Comparison of ENCODE assay signal across 8 cellular contexts in genomic region chr6:26327450-26328264, GRCh38. TPM values are rescaled to one million over a fixed set of nuclear protein-coding genes. Genes with fewer than 3 reads are reported as not detected.
A peak's percentile ranks its signal among the peaks of the same experiment; 100 is the strongest.
DNase-seq lines count a peak whose midpoint lies in the region; ATAC-seq, FAIRE-seq and TF ChIP-seq lines count a peak whose summit lies in the region.

No MANE protein-coding gene starts in this region.

- intact Hi-C loops in K562 (cut with micrococcal nuclease): loop anchor here (1.0 to 10.0 kb wide), 5 partner anchors 16 to 263 kb away; no protein-coding TSS in a partner anchor

- H3K9ac ChIP-seq in K562 (ENCODE audit: insufficient read depth in 1 of 2, low read depth in 2 of 2, low read length in 2 of 2): peak overlapping the region in 1 of 2 experiments; percentile 69; a peak in 2 of 4 replicates

- POLR2A ChIA-PET in K562 (lab: Yijun Ruan, JAX): interaction anchor here (0.6 to 13.6 kb wide), 7 partner anchors 112 to 243 kb away, joined by 3 to 197 read pairs (median 5); a partner anchor contains a TSS
- POLR2A ChIA-PET in GM10248 (lab: Yijun Ruan, JAX): interaction anchor here (0.6 kb wide), 1 partner anchor 204 kb away, joined by 3 read pairs; a partner anchor contains a TSS

- in situ Hi-C loops in K562 (cut with MboI): loop anchor here (25.0 kb wide), 1 partner anchor 785 kb away; no protein-coding TSS in a partner anchor

- H3K9me3 ChIP-seq in MG63 (no peaks in the 10 kb centered on the region), T-helper 17 cell (ENCODE audit: control insufficient read depth, low read length, poor library complexity, severe bottlenecking) (no peaks in the 10 kb centered on the region), K562 (replicated peaks; ENCODE audit: control insufficient read depth, insufficient read depth, low read depth, low read length) (no peaks in the 10 kb centered on the region)

- under 1% methylated on average over 28 of the region's 28 CpGs for WGBS in K562 (ENCODE audit: insufficient coverage, low coverage, missing lambda C conversion rate)

- H3K4me1 Mint-ChIP-seq in T-helper 17 cell: peaks cover 45% of the 10 kb centered on the region
- H3K4me1 Mint-ChIP-seq in mesothelial cell of epicardium: peaks cover 25% of the 10 kb centered on the region

- no peaks in the 10 kb centered on the region for H3K36me3 Mint-ChIP-seq in T-helper 17 cell (ENCODE audit: low read depth)
- no peaks in the 10 kb centered on the region for H3K36me3 Mint-ChIP-seq in mesothelial cell of epicardium

- TF ChIP-seq POLR2A in K562 (conservative IDR thresholded peaks at IDR 0.05): no peak

- DNase-seq in MG63 (peak; percentile 60), T-helper 17 cell (peak in 2 of 3 donors; percentile 24 to 31), K562 (ENCODE audit: extremely low read depth in 1 of 4, low spot score in 3 of 4) (peak in 3 of 4 experiments; percentile 43 to 91 (median 59)), mesothelial cell of epicardium (ENCODE audit: low spot score in 2 of 2, unreplicated experiment in 2 of 2) (peak in 1 of 2 experiments; percentile 66), GM10248 (ENCODE audit: extremely low spot score) (no peak)

- H3K9me1 ChIP-seq in K562 (ENCODE audit: control insufficient read depth, insufficient read depth, low read length): no peaks in the 10 kb centered on the region

- H3K27ac ChIP-seq in K562 (ENCODE audit: extremely low read depth, low read depth, low read length): peak overlapping the region; percentile 63

- 0 out of 4 replicates have a peak, but pooled peaks of 1 of the 2 experiments have one; percentile 5 for TF ChIP-seq RAD21 in K562 (CRISPR knock-in tag; conservative IDR thresholded peaks at IDR 0.05 in 1 of 2, IDR thresholded peaks at IDR 0.05 in 1 of 2)

- peaks cover 0 to 20% of the 10 kb centered on the region in 2 experiments; a peak in 4 of 5 replicates for H3K4me1 ChIP-seq in K562 (replicated peaks in 1 of 2; ENCODE audit: control insufficient read depth in 2 of 2, insufficient read depth in 2 of 2, low read length in 2 of 2)

- peak overlapping the region; percentile 88 for H2AFZ ChIP-seq in K562 (ENCODE audit: low read depth, low read length)

- H3K36me3 ChIP-seq in MG63: no peaks in the 10 kb centered on the region
- no peaks in the 10 kb centered on the region for H3K36me3 ChIP-seq in K562 (ENCODE audit: control insufficient read depth, insufficient read depth, low read length)

- BruUV-seq in K562 (replicated peaks; lab: Mats Ljungman, UMichigan): no TSS peak

- H4K20me1 ChIP-seq in K562 (replicated peaks; ENCODE audit: control insufficient read depth, insufficient read depth, low read length): no peaks in the 10 kb centered on the region

- FAIRE-seq in G401.6 (lab: Jason Lieb, UNC): peak; percentile 8
- FAIRE-seq in K562 (lab: Jason Lieb, UNC): peak; percentile 29

- H3K27ac Mint-ChIP-seq in T-helper 17 cell (peak overlapping the region; percentile 91), mesothelial cell of epicardium (peak overlapping the region; percentile 50)

- ATAC-seq in T-helper 17 cell: peak; percentile 47
- ATAC-seq in K562: peak; percentile 67
- ATAC-seq in GM19455 (IDR thresholded peaks at IDR 0.05; ENCODE audit: unreplicated experiment): no peak
- ATAC-seq in GM19452 (IDR thresholded peaks at IDR 0.05; ENCODE audit: unreplicated experiment): no peak

- H3K79me2 ChIP-seq in K562 (ENCODE audit: control insufficient read depth, insufficient read depth, low read length): no peaks in the 10 kb centered on the region

- no peaks in the 10 kb centered on the region for H3K27me3 ChIP-seq in MG63
- H3K27me3 ChIP-seq in K562 (ENCODE audit: control insufficient read depth in 2 of 2, insufficient read depth in 2 of 2, low read length in 2 of 2): no peaks in the 10 kb centered on the region

- H3K4me3 Mint-ChIP-seq in T-helper 17 cell: peak overlapping the region; percentile 80
- peak overlapping the region; percentile 71 for H3K4me3 Mint-ChIP-seq in mesothelial cell of epicardium

- TF ChIP-seq CTCF in K562 (IDR thresholded peaks at IDR 0.05 in 2 of 3, conservative IDR thresholded peaks at IDR 0.05 in 1 of 3; ENCODE audit: insufficient read depth in 2 of 3, low read depth in 1 of 3, low read length in 3 of 3): no peak
- TF ChIP-seq CTCF in mesothelial cell of epicardium (IDR thresholded peaks at IDR 0.05; ENCODE audit: unreplicated experiment): no peak
- TF ChIP-seq CTCF in GM10248 (IDR thresholded peaks at IDR 0.05; ENCODE audit: control extremely low read depth, extremely low read depth, low read depth, missing control alignments): no peak

- H3K4me2 ChIP-seq in K562 (ENCODE audit: insufficient read depth, low read length): peak overlapping the region; percentile 84

- TF ChIP-seq EP300 in K562 (IDR thresholded peaks at IDR 0.05; ENCODE audit: low read length): peak; percentile 76

- H3K9me3 Mint-ChIP-seq in mesothelial cell of epicardium: no peaks in the 10 kb centered on the region

- H3K27me3 Mint-ChIP-seq in T-helper 17 cell (peaks cover 35% of the 10 kb centered on the region), mesothelial cell of epicardium (ENCODE audit: low read depth) (peaks cover 53% of the 10 kb centered on the region)

- H3K4me3 ChIP-seq in MG63 (peak overlapping the region; percentile 61), K562 (peak overlapping the region; percentile 48)

- CTCF ChIA-PET in K562 (lab: Yijun Ruan, JAX; ENCODE audit: low intra/inter-chr PET ratio) (no interaction called here), GM10248 (lab: Yijun Ruan, JAX) (interaction anchor here (1.2 to 1.5 kb wide), 6 partner anchors 25 to 241 kb away, joined by 3 to 6 read pairs (median 4); partner anchors contain the start of gene HMGN4)

TF ChIP-seq in K562, 482 proteins besides CTCF, POLR2A, EP300 and RAD21 (continues in another document):
- TF ChIP-seq CCAR2 (IDR thresholded peaks at IDR 0.05; ENCODE audit: low read depth, low read length): no peak
- TF ChIP-seq BCOR (IDR thresholded peaks at IDR 0.05): no peak; the same call in 1 of the 2 replicates

RNA-seq across cellular contexts. Expression of gene BTN3A2, which starts 37.3 kb away (rescaled TPM):
- total RNA-seq in MG63 (2014; rRNA removed; shearing (Covaris generic); ENCODE audit: low replicate concordance): 0.99 and 2.1 TPM in 2 replicates
- total RNA-seq in T-helper 17 cell (100 to 1,000 TPM; 115 to 147 TPM), K562 (2014; rRNA removed) (2.7 and 3.1 TPM in 2 replicates), K562 (2014; rRNA removed; fragmentation: Illumina TruSeq; extraction: Trizol) (5.8 and 6.8 TPM in 2 replicates), K562 (2015; rRNA removed; fragmentation: Illumina TruSeq; extraction: Trizol) (4.4 and 5.3 TPM in 2 replicates), K562 (2021) (5.1 and 6.4 TPM in 2 replicates), mesothelial cell of epicardium (19.2 to 21.5 TPM (median 21.3 TPM) in 3 replicates)
- total RNA-seq in K562 (2011; cell fraction: chromatin; rRNA removed; ENCODE audit: low replicate concordance): 20.7 and 24.8 TPM in 2 replicates
- total RNA-seq in K562 (2011; cell fraction: nucleolus; rRNA removed): 11.8 and 12.0 TPM in 2 replicates
- total RNA-seq in K562 (2011; cell fraction: nucleoplasm; rRNA removed): 14.7 and 20.5 TPM in 2 replicates
- polyA plus RNA-seq in K562 (2011; rRNA removed) (10.1 and 11.2 TPM in 2 replicates), K562 (2014; fragmentation: Illumina TruSeq; extraction: Trizol) (6.1 and 7.6 TPM in 2 replicates), K562 (2014; fragmentation: Nextera tagmentation; extraction: Ambion mirVana) (1 to 10 TPM; 3.5 to 7.5 TPM), K562 (2014; rRNA removed) (6.2 and 7.7 TPM in 2 replicates)
- polyA plus RNA-seq in K562 (2011; cell fraction: cytosol; rRNA removed): 3.7 and 5.9 TPM in 2 replicates
- polyA plus RNA-seq in K562 (2011; cell fraction: nucleus; rRNA removed): 19.2 and 19.7 TPM in 2 replicates
- 5.5 and 7.0 TPM in 2 replicates for polyA plus RNA-seq in K562 (2012)
- 15.3 and 16.2 TPM in 2 replicates for polyA minus RNA-seq in K562 (2011; rRNA and poly(A)+ RNA removed)
- 4.1 and 5.9 TPM in 2 replicates for polyA minus RNA-seq in K562 (2011; cell fraction: cytosol; rRNA and poly(A)+ RNA removed)
- polyA minus RNA-seq in K562 (2011; cell fraction: nucleus; rRNA and poly(A)+ RNA removed): 4.7 and 11.4 TPM in 2 replicates

RNA-seq across cellular contexts. Expression of gene BTN2A2, which starts 55.3 kb away (rescaled TPM):
- 3.2 and 3.8 TPM in 2 replicates for total RNA-seq in MG63 (2014; rRNA removed; shearing (Covaris generic); ENCODE audit: low replicate concordance)
- 10 to 100 TPM; 21.4 to 23.6 TPM for total RNA-seq in T-helper 17 cell
- total RNA-seq in K562 (2011; cell fraction: chromatin; rRNA removed; ENCODE audit: low replicate concordance): 52.6 and 53.2 TPM in 2 replicates
- total RNA-seq in K562 (2011; cell fraction: nucleolus; rRNA removed): 31.5 and 32.4 TPM in 2 replicates
- 41.5 and 49.2 TPM in 2 replicates for total RNA-seq in K562 (2011; cell fraction: nucleoplasm; rRNA removed)
- 5.9 and 8.1 TPM in 2 replicates for total RNA-seq in K562 (2014; rRNA removed)
- total RNA-seq in K562 (2014; rRNA removed; fragmentation: Illumina TruSeq; extraction: Trizol): 10.0 and 10.1 TPM in 2 replicates
- 7.9 and 8.6 TPM in 2 replicates for total RNA-seq in K562 (2015; rRNA removed; fragmentation: Illumina TruSeq; extraction: Trizol)
- total RNA-seq in K562 (2021): 10.1 and 11.5 TPM in 2 replicates
- 15.5 and 17.1 TPM in 2 replicates for polyA plus RNA-seq in K562 (2011; rRNA removed)
- 11.3 and 11.6 TPM in 2 replicates for polyA plus RNA-seq in K562 (2011; cell fraction: cytosol; rRNA removed)
- 46.8 and 65.8 TPM in 2 replicates for polyA plus RNA-seq in K562 (2011; cell fraction: nucleus; rRNA removed)
- 8.6 and 14.3 TPM in 2 replicates for polyA plus RNA-seq in K562 (2012)
- 9.1 and 9.3 TPM in 2 replicates for polyA plus RNA-seq in K562 (2014; fragmentation: Illumina TruSeq; extraction: Trizol)
- polyA plus RNA-seq in K562 (2014; fragmentation: Nextera tagmentation; extraction: Ambion mirVana): 10 to 100 TPM in 1 of 2 experiments, 1 to 10 TPM in 1; 8.4 to 11.7 TPM
- 10.2 and 11.9 TPM in 2 replicates for polyA plus RNA-seq in K562 (2014; rRNA removed)
- 22.6 and 30.6 TPM in 2 replicates for polyA minus RNA-seq in K562 (2011; rRNA and poly(A)+ RNA removed)
- polyA minus RNA-seq in K562 (2011; cell fraction: cytosol; rRNA and poly(A)+ RNA removed): 6.9 and 8.7 TPM in 2 replicates
- polyA minus RNA-seq in K562 (2011; cell fraction: nucleus; rRNA and poly(A)+ RNA removed): 23.0 and 33.8 TPM in 2 replicates
- total RNA-seq in mesothelial cell of epicardium: 37.9 to 39.0 TPM (median 38.4 TPM) in 3 replicates

Comparison
In these comparisons a context has a peak if more than half of its experiments do, and no peak if none do; other contexts are left out.
1. ATAC-seq: peak in T-helper 17 cell (single experiment) and K562 (single experiment); none in GM19455 (single experiment) and GM19452 (single experiment).